ENCODE assay signal across 8 cellular contexts in genomic region chr5:72452515-72453259, GRCh38. TPM values are rescaled to one million over a fixed set of nuclear protein-coding genes. Genes with fewer than 3 reads are reported as not detected.
DNase-seq lines count a peak whose midpoint lies in the region; TF ChIP-seq lines count a peak whose summit lies in the region.

No MANE protein-coding gene starts in this region.

- H2AK5ac ChIP-seq in mesendoderm (ENCODE audit: low read length): no peak overlapping the region

- no peak overlapping the region for H2BK5ac ChIP-seq in mesendoderm (ENCODE audit: low read length)

- in situ Hi-C loops in GM13977 (cut with MboI; ENCODE audit: low pct_unique_long_range_greater_than_20kb, low sequenced_read_pairs, unreplicated experiment): no loop called here
- in situ Hi-C loops in HAP-1 (cut with MboI; ENCODE audit: low sequenced_read_pairs): no loop called here

- H3K79me2 ChIP-seq in mesendoderm (ENCODE audit: control insufficient read depth, insufficient read depth, low read length): no peaks in the 10 kb centered on the region

- no peak overlapping the region for H3K4ac ChIP-seq in mesendoderm (ENCODE audit: low read depth, low read length)

- peak; percentile 33 for DNase-seq in HS-5 (ENCODE audit: low read depth)
- peak; percentile 99 for DNase-seq in dermis blood vessel endothelial cell
- DNase-seq in mesendoderm: peak; percentile 52
- DNase-seq in NCI-H2227 treated with DMSO at 0.1 percent for 48 hours (lab: John Stamatoyannopoulos, UW): no peak
- no peak for DNase-seq in GM13977 (ENCODE audit: low spot score)
- DNase-seq in HAP-1 (ENCODE audit: low spot score in 2 of 2): no peak
- DNase-seq in immature natural killer cell: no peak

- H3K9ac ChIP-seq in mesendoderm (ENCODE audit: low read length): no peak overlapping the region

- peak overlapping the region; percentile 18; the same call in 1 of the 2 replicates for H3K27ac ChIP-seq in 22Rv1
- no peak overlapping the region for H3K27ac ChIP-seq in mesendoderm (ENCODE audit: low read depth, low read length)

- H3K9me3 ChIP-seq in HAP-1: no peaks in the 10 kb centered on the region

- no peak overlapping the region for H4K8ac ChIP-seq in mesendoderm (ENCODE audit: low read depth, low read length)

- no peak overlapping the region for H4K5ac ChIP-seq in mesendoderm (ENCODE audit: low read length)

- H3K18ac ChIP-seq in mesendoderm (ENCODE audit: low read length): no peak overlapping the region

- TF ChIP-seq CTCF in 22Rv1 (IDR thresholded peaks at IDR 0.05): no peak
- TF ChIP-seq CTCF in GM13977 (IDR thresholded peaks at IDR 0.05; ENCODE audit: extremely low read depth, insufficient read depth, missing control alignments): no peak

- no peak overlapping the region for H2BK120ac ChIP-seq in mesendoderm (ENCODE audit: low read depth, low read length)

- H3K4me2 ChIP-seq in mesendoderm (ENCODE audit: low read length): no peak overlapping the region

- no peak overlapping the region for H3K4me3 ChIP-seq in mesendoderm (ENCODE audit: low read length)
- H3K4me3 ChIP-seq in HAP-1: no peak overlapping the region

- H3K56ac ChIP-seq in mesendoderm (ENCODE audit: low read length): no peak overlapping the region

- no peak overlapping the region for H2BK15ac ChIP-seq in mesendoderm (replicated peaks; ENCODE audit: low read depth)

- no peaks in the 10 kb centered on the region for H3K36me3 Mint-ChIP-seq in immature natural killer cell

- WGBS in mesendoderm (ENCODE audit: extremely low coverage, insufficient coverage, low lambda C conversion rate): no CpG with 5 or more reads among the region's 9 CpGs

- no peaks in the 10 kb centered on the region for H3K79me1 ChIP-seq in mesendoderm (ENCODE audit: low read length)

- no peak overlapping the region for H3K4me3 Mint-ChIP-seq in immature natural killer cell

- H3K36me3 ChIP-seq in mesendoderm (ENCODE audit: control insufficient read depth, insufficient read depth, low read length): no peaks in the 10 kb centered on the region
- H3K36me3 ChIP-seq in HAP-1 (replicated peaks): no peaks in the 10 kb centered on the region

- no peaks in the 10 kb centered on the region for H3K4me1 Mint-ChIP-seq in immature natural killer cell

- H3K4me1 ChIP-seq in mesendoderm (ENCODE audit: control insufficient read depth, low read depth, low read length) (peaks cover 3% of the 10 kb centered on the region), HAP-1 (peaks cover 11% of the 10 kb centered on the region)

- H3K27me3 ChIP-seq in mesendoderm (ENCODE audit: insufficient read depth, low read length, poor library complexity): no peaks in the 10 kb centered on the region
- no peaks in the 10 kb centered on the region for H3K27me3 ChIP-seq in HAP-1 (ENCODE audit: low read depth)

- H3K23ac ChIP-seq in mesendoderm (ENCODE audit: low read length): no peak overlapping the region

- peaks cover 0 to 3% (median 2%) of the 10 kb centered on the region in 3 donors for H3K27me3 Mint-ChIP-seq in immature natural killer cell (ENCODE audit: low read depth in 3 of 3)

- H3K27ac Mint-ChIP-seq in immature natural killer cell: no peak overlapping the region

- no peaks in the 10 kb centered on the region for H3K9me3 Mint-ChIP-seq in immature natural killer cell

RNA-seq across cellular contexts. Expression of gene ZNF366, which starts 54.5 kb away (rescaled TPM):
- total RNA-seq in dermis blood vessel endothelial cell: 13.3 and 17.0 TPM in 2 replicates
- polyA plus RNA-seq in mesendoderm (2013, experiment 1 of 2): not detected
- polyA plus RNA-seq in mesendoderm (2013, experiment 2 of 2): not detected
- polyA plus RNA-seq in immature natural killer cell: under 1 TPM in 2 of 3 donors, not detected in 1; 0.09 to 0.62 TPM

Comparison
In these comparisons a context has a peak if more than half of its experiments do, and no peak if none do; other contexts are left out.
1. DNase-seq: peak in HS-5 (single experiment), dermis blood vessel endothelial cell (single experiment) and mesendoderm (single experiment); none in NCI-H2227 treated with DMSO at 0.1 percent for 48 hours (single experiment), GM13977 (single experiment), HAP-1 (0 of 2) and immature natural killer cell (0 of 3).